In genomic region chr1:192949783-192950182, GRCh38 we compare ENCODE assay signal across 24 cellular contexts.
"Had no signal": no experiment of that assay in that cellular context is flagged by ENCODE, and none has a peak within 500 bp of the region (broad histone marks: within the 10 kb centered on the region; RNA-seq: fewer than 3 reads in every experiment).

No MANE protein-coding gene starts in this region.

- H3K36me3 ChIP-seq: gastrocnemius medialis, left lung, ovary, sigmoid colon, tibial artery had no signal

- H3K27me3 ChIP-seq: dorsolateral prefrontal cortex, gastrocnemius medialis, left lung, ovary, sigmoid colon, testis, tibial artery had no signal

- H3K9me3 Mint-ChIP-seq: naive thymus-derived CD4-positive, alpha-beta T cell; stimulated activated memory B cell treated with anti-CD40 and anti-IgM and Interleukin-4, amounts not matched to agents 10 μg/mL and 1 μg/mL and 100 μg/mL, for 72 hours had no signal

- H3K9me3 ChIP-seq: gastrocnemius medialis, left lung, mucosa of descending colon, ovary, psoas muscle, sigmoid colon, testis, tibial artery had no signal

- H3K27ac ChIP-seq: dorsolateral prefrontal cortex, gastrocnemius medialis, left lung, ovary, psoas muscle, sigmoid colon, testis, tibial artery had no signal

- H3K36me3 Mint-ChIP-seq: mesothelial cell of epicardium, type B pancreatic cell had no signal

- H3K4me3 Mint-ChIP-seq: mesothelial cell of epicardium; naive thymus-derived CD4-positive, alpha-beta T cell; nephron; stimulated activated memory B cell treated with anti-CD40 and anti-IgM and Interleukin-4, amounts not matched to agents 10 μg/mL and 1 μg/mL and 100 μg/mL, for 72 hours; type B pancreatic cell had no signal

- H3K4me3 ChIP-seq: dorsolateral prefrontal cortex, gastrocnemius medialis, left lung, mucosa of descending colon, ovary, psoas muscle, sigmoid colon, testis, tibial artery had no signal

- H3K4me1 ChIP-seq: gastrocnemius medialis, psoas muscle, testis, tibial artery had no signal

- H3K27me3 Mint-ChIP-seq: naive thymus-derived CD4-positive, alpha-beta T cell; stimulated activated memory B cell treated with anti-CD40 and anti-IgM and Interleukin-4, amounts not matched to agents 10 μg/mL and 1 μg/mL and 100 μg/mL, for 72 hours; type B pancreatic cell had no signal

- H3K27ac Mint-ChIP-seq: mesothelial cell of epicardium; naive thymus-derived CD4-positive, alpha-beta T cell; nephron; stimulated activated memory B cell treated with anti-CD40 and anti-IgM and Interleukin-4, amounts not matched to agents 10 μg/mL and 1 μg/mL and 100 μg/mL, for 72 hours; type B pancreatic cell had no signal

- DNase-seq: dorsolateral prefrontal cortex; effector CD4-positive, alpha-beta T cell; foreskin fibroblast; gastrocnemius medialis; head of caudate nucleus; kidney; left lung; mucosa of descending colon; naive thymus-derived CD4-positive, alpha-beta T cell; occipital lobe; ovary; psoas muscle; right cardiac atrium; sigmoid colon; stimulated activated CD4-positive, alpha-beta T cell treated with anti-CD3 and anti-CD28 coated beads, Interleukin-2, amount 100 ng/mL, for 24 hours; stimulated activated CD4-positive, alpha-beta T cell treated with anti-CD3 and anti-CD28 coated beads, Interleukin-4, amount 100 ng/mL, for 4 hours; stimulated activated naive CD8-positive, alpha-beta T cell treated with anti-CD3 and anti-CD28 coated beads, Interleukin-15, Interleukin-2, amounts not matched to agents 100 U/mL and 50 U/mL, for 24 hours; substantia nigra; testis; tibial artery had no signal
